ENCODE assay signal across 32 cellular contexts in the genomic region with DNA sequence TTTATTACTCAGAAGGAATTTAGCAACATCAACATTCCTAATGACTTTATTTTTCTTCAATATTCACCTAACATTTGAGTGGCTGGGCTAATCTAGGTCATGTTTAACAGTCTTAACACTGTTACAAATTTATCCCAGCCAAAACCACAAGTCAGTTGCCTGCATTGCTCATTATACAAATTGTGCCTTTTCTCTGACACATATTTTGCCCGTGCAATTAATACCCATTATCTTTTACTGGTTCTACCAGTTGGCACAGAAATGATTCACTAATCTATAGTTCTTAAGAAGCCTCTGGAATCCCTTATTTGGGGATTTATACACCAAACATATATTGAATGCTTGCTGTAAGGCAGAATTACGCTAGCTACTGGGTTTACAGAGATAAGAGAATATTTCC.
"Had no signal": no experiment of that assay in that cellular context is flagged by ENCODE, and none has a peak within 500 bp of the region (broad histone marks: within the 10 kb centered on the region; RNA-seq: fewer than 3 reads in every experiment).

No MANE protein-coding gene starts in this region.

- H3K4me3 ChIP-seq: MG63, PC-9 had no signal

- FAIRE-seq: RCC 7860 had no signal

- H3K9me3 Mint-ChIP-seq: activated B cell treated with CpG ODN at 0.5 μM for 24 hours; activated CD4-positive, alpha-beta memory T cell treated with anti-CD3 and anti-CD28 coated beads for 36 hours; activated naive CD4-positive, alpha-beta T cell treated with anti-CD3 and anti-CD28 coated beads, Interleukin-2, amount 10 ng/mL, durations not matched to agents 7 days and 5 days; activated naive CD8-positive, alpha-beta T cell treated with anti-CD3 and anti-CD28 coated beads, Interleukin-2, amount 50 U/mL, for 24 hours; T-cell had no signal

- H3K27me3 ChIP-seq: MG63 had no signal

- ATAC-seq: activated naive CD8-positive, alpha-beta T cell treated with anti-CD3 and anti-CD28 coated beads, Interleukin-2, amount 50 U/mL, for 24 hours; Right ventricle myocardium inferior; SK-N-SH treated with all-trans-retinoic acid at 6 μM for 48 hours; T-cell had no signal

- H3K4me1 Mint-ChIP-seq: activated B cell treated with CpG ODN at 0.5 μM for 24 hours had no signal

- H3K27ac Mint-ChIP-seq: activated B cell treated with CpG ODN at 0.5 μM for 24 hours; activated CD4-positive, alpha-beta memory T cell treated with anti-CD3 and anti-CD28 coated beads for 36 hours; activated naive CD4-positive, alpha-beta T cell treated with anti-CD3 and anti-CD28 coated beads, Interleukin-2, amount 10 ng/mL, durations not matched to agents 7 days and 5 days; activated naive CD8-positive, alpha-beta T cell; activated naive CD8-positive, alpha-beta T cell treated with anti-CD3 and anti-CD28 coated beads, Interleukin-2, amount 50 U/mL, for 24 hours; T-cell had no signal

- H3K4me3 Mint-ChIP-seq: activated B cell treated with CpG ODN at 0.5 μM for 24 hours; activated CD4-positive, alpha-beta memory T cell treated with anti-CD3 and anti-CD28 coated beads for 36 hours; activated naive CD4-positive, alpha-beta T cell treated with anti-CD3 and anti-CD28 coated beads, Interleukin-2, amount 10 ng/mL, durations not matched to agents 7 days and 5 days; activated naive CD8-positive, alpha-beta T cell; activated naive CD8-positive, alpha-beta T cell treated with anti-CD3 and anti-CD28 coated beads, Interleukin-2, amount 50 U/mL, for 24 hours; T-cell had no signal

- DNase-seq: activated B cell treated with CpG ODN at 0.5 μM for 24 hours; activated CD4-positive, alpha-beta memory T cell treated with anti-CD3 and anti-CD28 coated beads for 36 hours; activated CD4-positive, alpha-beta T cell treated with anti-CD3 and anti-CD28 coated beads for 4 hours; activated CD4-positive, alpha-beta T cell treated with anti-CD3 and anti-CD28 coated beads, Interleukin-2, amount 50 U/mL, for 1 hour; activated CD4-positive, CD25-positive, alpha-beta regulatory T cell treated with anti-CD3 and anti-CD28 coated beads, Interleukin-2, amount 50 U/mL, for 72 hours; activated CD8-positive, alpha-beta memory T cell treated with anti-CD3 and anti-CD28 coated beads, Interleukin-2, amount 50 U/mL, for 48 hours; activated gamma-delta T cell treated with Interleukin-2 at 50 U/mL for 16 hours; activated naive CD4-positive, alpha-beta T cell treated with anti-CD3 and anti-CD28 coated beads, Interleukin-2, amount 10 ng/mL, durations not matched to agents 7 days and 5 days; activated naive CD8-positive, alpha-beta T cell treated with anti-CD3 and anti-CD28 coated beads, Interleukin-2, amount 50 U/mL, for 24 hours; amniotic stem cell; aorta; caudate nucleus; cerebellar nuclear complex; Kasumi-1; KG1; MG63; NCI-H1048; NCI-H1436 treated with DMSO at 0.1 percent for 48 hours; NCI-H1694 treated with DMSO at 0.1 percent for 48 hours; NCI-H2029; NCI-H345; NCI-H524 treated with DMSO at 0.1 percent for 48 hours; NCI-H748 treated with DMSO at 0.1 percent for 48 hours; PC-9; SIG-M5; T-cell; T-helper 2 cell; T-helper 9 cell had no signal

- H3K27me3 Mint-ChIP-seq: activated B cell treated with CpG ODN at 0.5 μM for 24 hours; activated CD4-positive, alpha-beta memory T cell treated with anti-CD3 and anti-CD28 coated beads for 36 hours; activated naive CD4-positive, alpha-beta T cell treated with anti-CD3 and anti-CD28 coated beads, Interleukin-2, amount 10 ng/mL, durations not matched to agents 7 days and 5 days; activated naive CD8-positive, alpha-beta T cell; activated naive CD8-positive, alpha-beta T cell treated with anti-CD3 and anti-CD28 coated beads, Interleukin-2, amount 50 U/mL, for 24 hours; T-cell had no signal
